9 cellular contexts compared by ENCODE assay signal in genomic region chr15:65184305-65184943, GRCh38. TPM values are rescaled to one million over a fixed set of nuclear protein-coding genes. Genes with fewer than 3 reads are reported as not detected.
DNase-seq lines count a peak whose midpoint lies in the region; ATAC-seq and TF ChIP-seq lines count a peak whose summit lies in the region.
"Had no signal": no experiment of that assay in that cellular context is flagged by ENCODE, and none has a peak within 500 bp of the region (broad histone marks: within the 10 kb centered on the region; RNA-seq: fewer than 3 reads in every experiment).

No MANE protein-coding gene starts in this region.

- no peaks in the 10 kb centered on the region for H3K9me3 Mint-ChIP-seq in CD14-positive monocyte

- H3K9me3 ChIP-seq in HUES6 (ENCODE audit: control insufficient read depth, insufficient read depth, low read depth, low read length) (no peaks in the 10 kb centered on the region), breast epithelium (no peaks in the 10 kb centered on the region), spleen (no peaks in the 10 kb centered on the region)

- H3K4me3 ChIP-seq in HUES6 (ENCODE audit: low read depth, low read length) (peak overlapping the region; percentile 74), breast epithelium (peak overlapping the region; percentile 84 to 93 (median 92)), spleen (peak overlapping the region; percentile 74 to 97 (median 94))

- peaks cover 28% of the 10 kb centered on the region for H3K4me1 Mint-ChIP-seq in CD14-positive monocyte

- H3K27me3 ChIP-seq in HUES6 (ENCODE audit: control insufficient read depth, insufficient read depth, low read length) (no peaks in the 10 kb centered on the region), breast epithelium (no peaks in the 10 kb centered on the region), spleen (replicated peaks in 1 of 7) (no peaks in the 10 kb centered on the region)

- peak; percentile 17 for ATAC-seq in GM19455 (IDR thresholded peaks at IDR 0.05; ENCODE audit: unreplicated experiment)

- H3K27ac ChIP-seq in HUES6 (ENCODE audit: low read depth, low read length) (peak overlapping the region; percentile 78), breast epithelium (peak overlapping the region; percentile 97 to 98), spleen (peak overlapping the region; percentile 77 to 97 (median 95))

- no peaks in the 10 kb centered on the region for H3K27me3 Mint-ChIP-seq in CD14-positive monocyte (ENCODE audit: low read depth in 3 of 3)

- H3K4me1 ChIP-seq in HUES6 (ENCODE audit: control insufficient read depth, insufficient read depth, low read length), result no peaks in the 10 kb centered on the region
- H3K4me1 ChIP-seq in breast epithelium, result no peaks in the 10 kb centered on the region
- H3K4me1 ChIP-seq in spleen, result peaks cover 17 to 59% (median 41%) of the 10 kb centered on the region in 6 donors

- no peak for TF ChIP-seq CTCF in CD14-positive monocyte (IDR thresholded peaks at IDR 0.05)
- TF ChIP-seq CTCF in breast epithelium (IDR thresholded peaks at IDR 0.05), result no peak
- no peak for TF ChIP-seq CTCF in spleen (IDR thresholded peaks at IDR 0.05 in 8 of 11, conservative IDR thresholded peaks at IDR 0.05 in 3 of 11)

- peak overlapping the region; percentile 90 to 97 (median 95) for H3K27ac Mint-ChIP-seq in CD14-positive monocyte

- H3K36me3 Mint-ChIP-seq in CD14-positive monocyte, result peaks cover 6 to 19% of the 10 kb centered on the region in 2 donors

- 0% methylated on average over 18 to 36 of the region's 36 CpGs for WGBS in spleen, 5 donors

- DNase-seq in CD14-positive monocyte (ENCODE audit: low spot score), result no peak
- DNase-seq in T-helper 9 cell, result peak; percentile 16
- DNase-seq in breast epithelium (ENCODE audit: low spot score in 2 of 2), result peak; percentile 49 to 59
- DNase-seq in islet precursor cell, result peak; percentile 83
- peak; percentile 91 for DNase-seq in spleen
- DNase-seq in COLO829 (ENCODE audit: low spot score), result no peak

- H3K9ac ChIP-seq in HUES6 (ENCODE audit: low read length), result peak overlapping the region; percentile 88

- H3K4me3 Mint-ChIP-seq in CD14-positive monocyte, result peak overlapping the region; percentile 94 to 98

- H3K36me3 ChIP-seq in HUES6 (ENCODE audit: control insufficient read depth, insufficient read depth, low read length) (peaks cover 10% of the 10 kb centered on the region), breast epithelium (no peaks in the 10 kb centered on the region), spleen (peaks cover 0 to 20% (median 6%) of the 10 kb centered on the region in 6 donors)

- intact Hi-C loops in CD14-positive monocyte (cut with micrococcal nuclease), result loop anchor here in 1 of 2 donors (2.0 kb wide), 1 partner anchor 112 kb away; the partner anchor contains the start of gene RNU5A-1
- intact Hi-C loops in breast epithelium (cut with DNase I; ENCODE audit: low total_unique reads), result loop anchor here (10.0 kb wide), 1 partner anchor 110 kb away; the partner anchor contains the start of gene RNU5A-1
- intact Hi-C loops in spleen (cut with DNase I; ENCODE audit: low total_unique reads), result no loop called here

- TF ChIP-seq POLR2A in breast epithelium (IDR thresholded peaks at IDR 0.05), result no peak
- no peak for TF ChIP-seq POLR2A in spleen (IDR thresholded peaks at IDR 0.05)

RNA-seq across cellular contexts. Expression of gene CLPX, which starts 0.7 kb away (rescaled TPM):
- polyA plus RNA-seq in CD14-positive monocyte (10 to 100 TPM; 20.0 to 24.9 TPM), spleen (10 to 100 TPM in 2 of 3 donors, 1 to 10 TPM in 1; 9.5 to 13.8 (median 11.5) TPM)
- total RNA-seq in breast epithelium (10 to 100 TPM; 47.5 to 71.9 (median 51.8) TPM), spleen (10 to 100 TPM; 42.2 to 58.3 (median 52.5) TPM)

RNA-seq across cellular contexts. Expression of gene CILP, which starts 26.8 kb away (rescaled TPM):
- not detected for polyA plus RNA-seq in CD14-positive monocyte
- total RNA-seq in breast epithelium, result 100 to 1,000 TPM in 1 of 3 donors, 10 to 100 TPM in 1, 1 to 10 TPM in 1; 5.2 to 203 (median 24.6) TPM
- total RNA-seq in spleen, result under 1 TPM; 0.19 to 0.85 (median 0.34) TPM
- 1 to 10 TPM in 1 of 3 donors, under 1 TPM in 2; 0.41 to 3.1 (median 0.45) TPM for polyA plus RNA-seq in spleen
- total RNA-seq: T-helper 1 cell treated with Interleukin-12 subunit alpha and Interleukin-12 subunit beta and Interleukin-4 antibody, amounts not matched to agents 30 ng/mL and 1 ng/mL, for 36 hours had no signal

RNA-seq across cellular contexts. Expression of gene PDCD7, which starts 50.8 kb away (rescaled TPM):
- polyA plus RNA-seq in CD14-positive monocyte (1 to 10 TPM; 3.1 to 4.7 TPM), spleen (10 to 100 TPM in 2 of 3 donors, 1 to 10 TPM in 1; 9.8 to 16.1 (median 13.0) TPM)
- total RNA-seq in breast epithelium (10 to 100 TPM; 21.6 to 26.7 (median 24.4) TPM), spleen (10 to 100 TPM; 21.3 to 27.3 (median 25.1) TPM)

Comparison
In these comparisons a context has a peak if more than half of its experiments do, and no peak if none do; other contexts are left out.
1. DNase-seq: peak in T-helper 9 cell (single experiment), breast epithelium (2 of 2), islet precursor cell (single experiment) and spleen (single experiment); none in CD14-positive monocyte (single experiment) and COLO829 (single experiment).
2. Peak in every context shown above with its lines, with median percentiles within 50 percentile points of each other: H3K27ac ChIP-seq and H3K4me3 ChIP-seq.